Comparison of ENCODE assay signal across 23 cellular contexts in the genomic region with DNA sequence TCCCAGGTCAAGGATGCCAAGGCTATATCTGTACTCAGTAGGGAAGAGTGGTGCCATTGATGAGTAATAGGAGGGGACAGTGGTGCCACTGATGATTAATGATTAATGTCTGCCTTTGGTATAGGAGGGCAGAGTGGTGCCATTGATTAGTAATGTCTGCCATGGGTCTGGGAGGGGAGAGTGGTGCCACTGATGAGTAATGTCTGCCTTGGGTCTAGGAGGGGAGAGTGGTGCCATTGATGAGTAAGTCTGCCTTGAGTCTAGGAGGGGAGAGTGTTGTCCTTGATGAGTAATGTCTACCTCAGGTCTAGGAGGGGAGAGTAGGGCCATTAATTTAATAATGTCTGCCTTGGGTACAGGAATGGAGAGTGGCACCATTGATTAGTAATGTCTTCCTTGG.
"Had no signal": no experiment of that assay in that cellular context is flagged by ENCODE, and none has a peak within 500 bp of the region (broad histone marks: within the 10 kb centered on the region; RNA-seq: fewer than 3 reads in every experiment).

No MANE protein-coding gene starts in this region.

- H3K27me3 ChIP-seq: left lung, ovary, spleen, testis, tibial artery had no signal

- H3K36me3 ChIP-seq: left lung, ovary, spleen, tibial artery had no signal

- H3K4me1 ChIP-seq: left lung, psoas muscle, spleen, testis, tibial artery had no signal

- H3K9me3 Mint-ChIP-seq: nephron progenitor cell, type B pancreatic cell had no signal

- H3K4me3 ChIP-seq: left lung, ovary, psoas muscle, skin epidermis, spleen, testis, tibial artery had no signal

- FAIRE-seq: endometrium, frontal cortex, kidney had no signal

- H3K27ac Mint-ChIP-seq: effector memory CD8-positive, alpha-beta T cell; naive thymus-derived CD4-positive, alpha-beta T cell; nephron progenitor cell; stimulated activated memory B cell treated with anti-CD40 and anti-IgM and Interleukin-4, amounts not matched to agents 10 μg/mL and 1 μg/mL and 100 μg/mL, for 72 hours; type B pancreatic cell had no signal

- DNase-seq: cortex of kidney; effector memory CD8-positive, alpha-beta T cell; kidney; left cardiac atrium; left lung; mesenchymal stem cell; midbrain; naive thymus-derived CD4-positive, alpha-beta T cell; ovary; psoas muscle; right cardiac atrium; spleen; stimulated activated CD4-positive, alpha-beta T cell treated with anti-CD3 and anti-CD28 coated beads, Interleukin-4, amount 100 ng/mL, for 4 hours; stimulated activated naive CD8-positive, alpha-beta T cell treated with anti-CD3 and anti-CD28 coated beads, Interleukin-15, Interleukin-2, amounts not matched to agents 100 U/mL and 50 U/mL, for 24 hours; substantia nigra; testis; tibial artery had no signal

- H3K36me3 Mint-ChIP-seq: naive thymus-derived CD4-positive, alpha-beta T cell; stimulated activated memory B cell treated with anti-CD40 and anti-IgM and Interleukin-4, amounts not matched to agents 10 μg/mL and 1 μg/mL and 100 μg/mL, for 72 hours; type B pancreatic cell had no signal

- H3K27ac ChIP-seq: left lung, ovary, psoas muscle, skin epidermis, spleen, testis, tibial artery had no signal

- H3K27me3 Mint-ChIP-seq: effector memory CD8-positive, alpha-beta T cell; stimulated activated memory B cell treated with anti-CD40 and anti-IgM and Interleukin-4, amounts not matched to agents 10 μg/mL and 1 μg/mL and 100 μg/mL, for 72 hours had no signal

- H3K9me3 ChIP-seq: left lung, ovary, psoas muscle, testis, tibial artery had no signal

- H3K4me1 Mint-ChIP-seq: naive thymus-derived CD4-positive, alpha-beta T cell; nephron progenitor cell; stimulated activated memory B cell treated with anti-CD40 and anti-IgM and Interleukin-4, amounts not matched to agents 10 μg/mL and 1 μg/mL and 100 μg/mL, for 72 hours had no signal

- H3K4me3 Mint-ChIP-seq: effector memory CD8-positive, alpha-beta T cell; naive thymus-derived CD4-positive, alpha-beta T cell; nephron progenitor cell; stimulated activated memory B cell treated with anti-CD40 and anti-IgM and Interleukin-4, amounts not matched to agents 10 μg/mL and 1 μg/mL and 100 μg/mL, for 72 hours; type B pancreatic cell had no signal

- ATAC-seq: effector memory CD8-positive, alpha-beta T cell; left cardiac atrium; naive thymus-derived CD4-positive, alpha-beta T cell; psoas muscle; right cardiac atrium; stimulated activated memory B cell treated with anti-CD40 and anti-IgM and Interleukin-4, amounts not matched to agents 10 μg/mL and 1 μg/mL and 100 μg/mL, for 72 hours; stimulated activated naive CD8-positive, alpha-beta T cell treated with anti-CD3 and anti-CD28 coated beads, Interleukin-15, Interleukin-2, amounts not matched to agents 100 U/mL and 50 U/mL, for 24 hours had no signal
